20 cellular contexts compared by ENCODE assay signal in the genomic region with DNA sequence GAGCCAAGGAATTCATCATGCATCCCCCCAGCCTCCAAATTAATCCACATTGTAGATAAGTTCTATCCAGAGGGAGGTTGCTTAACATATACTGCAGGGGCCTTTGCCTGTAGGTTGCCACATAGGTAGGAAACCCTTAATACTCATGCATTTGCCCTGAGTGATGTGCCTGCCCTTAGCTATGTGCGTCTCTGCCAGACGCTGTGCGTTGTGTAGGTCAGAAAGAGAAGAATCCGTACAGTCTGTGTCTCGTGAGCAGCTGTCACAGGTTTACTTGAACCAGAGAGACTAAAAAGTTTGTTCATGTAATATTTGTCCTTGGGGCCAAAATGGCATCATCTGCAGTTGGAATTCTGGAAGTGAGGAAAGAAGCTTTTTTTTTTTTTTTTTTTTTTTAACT. TPM values are rescaled to one million over a fixed set of nuclear protein-coding genes. Genes with fewer than 3 reads are reported as not detected.
A peak's percentile ranks its signal among the peaks of the same experiment; 100 is the strongest.
DNase-seq lines count a peak whose midpoint lies in the region; ATAC-seq and TF ChIP-seq lines count a peak whose summit lies in the region.
"Had no signal": no experiment of that assay in that cellular context is flagged by ENCODE, and none has a peak within 500 bp of the region (broad histone marks: within the 10 kb centered on the region; RNA-seq: fewer than 3 reads in every experiment).

No MANE protein-coding gene starts in this region.

- intact Hi-C loops in mucosa of descending colon (cut with DNase I, micrococcal nuclease) = loop anchor here in 1 of 2 donors (5.0 kb wide), 1 partner anchor 63 kb away; no protein-coding TSS in a partner anchor
- intact Hi-C loops in posterior cingulate gyrus (cut with DNase I) = no loop called here

- DNase-seq in NCI-H2227 treated with DMSO at 0.1 percent for 48 hours (lab: John Stamatoyannopoulos, UW) (peak; percentile 31), NCI-H2227 (lab: John Stamatoyannopoulos, UW; ENCODE audit: unreplicated experiment) (no peak), endodermal cell (peak; percentile 26), nephron progenitor cell (no peak), mucosa of descending colon (no peak), posterior cingulate gyrus (no peak)
- no peak for DNase-seq in stimulated activated effector memory CD8-positive, alpha-beta T cell treated with anti-CD3 and anti-CD28 coated beads, Interleukin-12 subunit alpha, Interleukin-12 subunit beta, amount 100 ng/mL, for 72 hours (ENCODE audit: low spot score in 2 of 2)
- DNase-seq: Caco-2; CD4-positive, CD25-positive, alpha-beta regulatory T cell; CD8-positive, alpha-beta T cell; DMS153; DND-41; HFFc6 had no signal

- no peak for TF ChIP-seq CTCF in endodermal cell (conservative IDR thresholded peaks at IDR 0.05)
- no peak for TF ChIP-seq CTCF in nephron progenitor cell (IDR thresholded peaks at IDR 0.05)
- no peak for TF ChIP-seq CTCF in mucosa of descending colon (IDR thresholded peaks at IDR 0.05)

- H3K27ac Mint-ChIP-seq in endodermal cell = no peak overlapping the region
- peak overlapping the region; percentile 14 for H3K27ac Mint-ChIP-seq in nephron progenitor cell
- peak overlapping the region; percentile 49 for H3K27ac Mint-ChIP-seq in stimulated activated effector memory CD8-positive, alpha-beta T cell treated with anti-CD3 and anti-CD28 coated beads, Interleukin-12 subunit alpha, Interleukin-12 subunit beta, amount 100 ng/mL, for 72 hours
- H3K27ac Mint-ChIP-seq: B cell; CD4-positive, CD25-positive, alpha-beta regulatory T cell; CD8-positive, alpha-beta T cell; GM23338; HFFc6 had no signal

- H3K27me3 ChIP-seq in endodermal cell (ENCODE audit: control insufficient read depth, insufficient read depth, low read length, poor library complexity, severe bottlenecking) = no peaks in the 10 kb centered on the region
- H3K27me3 ChIP-seq: BLaER1 had no signal

- H3K36me3 Mint-ChIP-seq in endodermal cell (ENCODE audit: low read depth) = peaks cover 8% of the 10 kb centered on the region
- peaks cover 19% of the 10 kb centered on the region for H3K36me3 Mint-ChIP-seq in nephron progenitor cell (ENCODE audit: low read depth)
- H3K36me3 Mint-ChIP-seq in stimulated activated effector memory CD8-positive, alpha-beta T cell treated with anti-CD3 and anti-CD28 coated beads, Interleukin-12 subunit alpha, Interleukin-12 subunit beta, amount 100 ng/mL, for 72 hours = peaks cover 16% of the 10 kb centered on the region

- H3K9me3 Mint-ChIP-seq in endodermal cell = no peaks in the 10 kb centered on the region
- no peaks in the 10 kb centered on the region for H3K9me3 Mint-ChIP-seq in nephron progenitor cell
- H3K9me3 Mint-ChIP-seq in stimulated activated effector memory CD8-positive, alpha-beta T cell treated with anti-CD3 and anti-CD28 coated beads, Interleukin-12 subunit alpha, Interleukin-12 subunit beta, amount 100 ng/mL, for 72 hours = no peaks in the 10 kb centered on the region
- H3K9me3 Mint-ChIP-seq: CD4-positive, CD25-positive, alpha-beta regulatory T cell; CD8-positive, alpha-beta T cell; GM23338; HFFc6 had no signal

- H3K27me3 Mint-ChIP-seq in endodermal cell (ENCODE audit: insufficient read depth) (no peaks in the 10 kb centered on the region), nephron progenitor cell (ENCODE audit: low read depth, poor library complexity) (peaks cover 3% of the 10 kb centered on the region)
- H3K27me3 Mint-ChIP-seq: B cell; CD4-positive, CD25-positive, alpha-beta regulatory T cell had no signal

- no peaks in the 10 kb centered on the region for H3K4me1 Mint-ChIP-seq in endodermal cell
- peaks cover 21% of the 10 kb centered on the region for H3K4me1 Mint-ChIP-seq in nephron progenitor cell
- H3K4me1 Mint-ChIP-seq in stimulated activated effector memory CD8-positive, alpha-beta T cell treated with anti-CD3 and anti-CD28 coated beads, Interleukin-12 subunit alpha, Interleukin-12 subunit beta, amount 100 ng/mL, for 72 hours = peaks cover 20% of the 10 kb centered on the region

- 79 to 97% methylated on average over 3 to 5 of the region's 5 CpGs for WGBS in endodermal cell (ENCODE audit: insufficient coverage in 1 of 2, insufficient read length in 1 of 2), 2 experiments

- H3K4me3 ChIP-seq in endodermal cell (ENCODE audit: low read length) (no peak overlapping the region), mucosa of descending colon (no peak overlapping the region)
- H3K4me3 ChIP-seq: BLaER1, GM23338, HAP-1 had no signal

- H3K4me1 ChIP-seq in endodermal cell (ENCODE audit: control insufficient read depth, insufficient read depth, low read length) (no peaks in the 10 kb centered on the region), mucosa of descending colon (ENCODE audit: low read depth) (no peaks in the 10 kb centered on the region)
- H3K4me1 ChIP-seq: HAP-1 had no signal

- H3K27ac ChIP-seq in endodermal cell (ENCODE audit: low read depth, low read length) = no peak overlapping the region
- H3K27ac ChIP-seq: 22Rv1, BLaER1, C4-2B had no signal

- ATAC-seq in stimulated activated effector memory CD8-positive, alpha-beta T cell treated with anti-CD3 and anti-CD28 coated beads, Interleukin-12 subunit alpha, Interleukin-12 subunit beta, amount 100 ng/mL, for 72 hours = no peak
- ATAC-seq in mucosa of descending colon (no peak), GM19397 (IDR thresholded peaks at IDR 0.05; ENCODE audit: unreplicated experiment) (no peak)
- ATAC-seq: CD8-positive, alpha-beta T cell; GM23338 had no signal

- H3K9me3 ChIP-seq in endodermal cell (ENCODE audit: control insufficient read depth, low read length) = no peaks in the 10 kb centered on the region
- H3K9me3 ChIP-seq in mucosa of descending colon = no peaks in the 10 kb centered on the region
- H3K9me3 ChIP-seq: BLaER1, Caco-2, HAP-1 had no signal

- peaks cover 31% of the 10 kb centered on the region for H3K36me3 ChIP-seq in endodermal cell (ENCODE audit: control insufficient read depth, insufficient read depth, low read length)
- H3K36me3 ChIP-seq in mucosa of descending colon (ENCODE audit: low read depth) = no peaks in the 10 kb centered on the region

- no peak overlapping the region for H3K4me3 Mint-ChIP-seq in endodermal cell
- no peak overlapping the region for H3K4me3 Mint-ChIP-seq in nephron progenitor cell
- no peak overlapping the region for H3K4me3 Mint-ChIP-seq in stimulated activated effector memory CD8-positive, alpha-beta T cell treated with anti-CD3 and anti-CD28 coated beads, Interleukin-12 subunit alpha, Interleukin-12 subunit beta, amount 100 ng/mL, for 72 hours
- H3K4me3 Mint-ChIP-seq: B cell; CD8-positive, alpha-beta T cell; GM23338; HFFc6 had no signal

- no peak overlapping the region for H3K9ac ChIP-seq in endodermal cell (ENCODE audit: extremely low read depth, low read length, poor library complexity, severe bottlenecking)
- H3K9ac ChIP-seq: BLaER1 had no signal

RNA-seq across cellular contexts. Expression of gene SMYD2, which starts 44.4 kb away (rescaled TPM):
- total RNA-seq in endodermal cell = 10 to 100 TPM; 13.8 to 22.4 TPM
- polyA plus RNA-seq in endodermal cell (2013, experiment 1 of 2) = 29.6 TPM
- 24.9 TPM for polyA plus RNA-seq in endodermal cell (2013, experiment 2 of 2)
- total RNA-seq in mucosa of descending colon = 10 to 100 TPM; 15.9 to 23.4 (median 18.6) TPM

Comparison
In these comparisons a context has a peak if more than half of its experiments do, and no peak if none do; other contexts are left out.
1. DNase-seq: peak in NCI-H2227 treated with DMSO at 0.1 percent for 48 hours (single experiment) and endodermal cell (single experiment); none in NCI-H2227 (single experiment), nephron progenitor cell (single experiment), stimulated activated effector memory CD8-positive, alpha-beta T cell treated with anti-CD3 and anti-CD28 coated beads, Interleukin-12 subunit alpha, Interleukin-12 subunit beta, amount 100 ng/mL, for 72 hours (0 of 2), mucosa of descending colon (0 of 3) and posterior cingulate gyrus (0 of 10).